Comparison of ENCODE assay signal across 12 cellular contexts in the genomic region with DNA sequence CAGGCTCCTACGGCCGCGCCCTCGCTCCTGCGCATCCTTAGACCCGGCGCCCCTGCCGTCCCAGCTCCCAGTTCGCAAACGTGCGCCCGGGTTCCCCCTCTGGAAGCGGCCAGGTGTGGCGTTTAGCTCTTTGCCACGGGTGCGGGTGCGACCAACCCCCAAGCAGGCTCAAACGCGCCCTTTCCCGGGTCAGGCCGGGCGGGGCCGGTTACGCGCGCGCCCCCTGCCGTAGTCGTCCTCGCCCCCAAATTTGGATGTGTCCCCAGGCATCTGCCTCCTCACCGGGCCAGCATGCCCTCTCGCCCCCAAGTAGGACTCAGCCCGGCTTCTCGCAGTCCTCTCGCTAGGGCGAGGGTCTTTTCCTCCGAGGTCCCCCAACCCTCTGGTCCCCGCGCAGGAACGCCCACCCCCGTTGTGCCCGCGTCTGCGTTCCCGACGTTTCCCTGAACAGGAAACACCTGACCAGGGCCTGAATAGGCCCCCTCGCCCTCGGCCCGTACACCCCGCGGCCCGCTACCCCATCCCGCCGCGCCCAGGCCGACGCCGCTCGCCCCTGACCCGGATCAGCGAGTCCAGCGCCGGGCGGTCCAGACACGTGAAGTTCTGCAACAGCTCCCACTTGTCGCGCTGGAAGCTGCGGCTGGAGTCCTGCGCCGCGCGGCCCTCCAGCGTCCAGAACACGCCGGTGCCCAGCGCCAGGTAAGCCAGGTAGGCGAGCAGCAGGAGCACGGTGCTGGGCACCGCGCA. TPM values are rescaled to one million over a fixed set of nuclear protein-coding genes. Genes with fewer than 3 reads are reported as not detected.
A peak's percentile ranks its signal among the peaks of the same experiment; 100 is the strongest.
DNase-seq lines count a peak whose midpoint lies in the region; ATAC-seq and TF ChIP-seq lines count a peak whose summit lies in the region.
"Had no signal": no experiment of that assay in that cellular context is flagged by ENCODE, and none has a peak within 500 bp of the region (broad histone marks: within the 10 kb centered on the region; RNA-seq: fewer than 3 reads in every experiment).

No MANE protein-coding gene starts in this region.

- H3K4me1 Mint-ChIP-seq in H9 (peaks cover 4 to 9% of the 10 kb centered on the region in 2 experiments), T-helper 17 cell (peaks cover 6% of the 10 kb centered on the region)

- H3K18ac ChIP-seq in H9 (ENCODE audit: insufficient read length, low read depth, low read length) = peak overlapping the region; percentile 46

- intact Hi-C loops in sciatic nerve (cut with DNase I) = no loop called here

- H3K9ac ChIP-seq in H9 (ENCODE audit: extremely low read depth, insufficient read length, low read length) = no peak overlapping the region

- peaks cover 10% of the 10 kb centered on the region for H3K23me2 ChIP-seq in H9 (ENCODE audit: insufficient read length, low read depth, low read length, poor library complexity, severe bottlenecking)

- H3K9me2 ChIP-seq in hepatocyte (replicated peaks; ENCODE audit: insufficient read depth) = no peaks in the 10 kb centered on the region

- peak overlapping the region; percentile 41 for H3K4me2 ChIP-seq in H9 (ENCODE audit: insufficient read depth, insufficient read length, low read length)
- peak overlapping the region; percentile 81 for H3K4me2 ChIP-seq in hepatocyte

- no peak overlapping the region for H2BK20ac ChIP-seq in H9 (ENCODE audit: low read depth, low read length, poor library complexity, severe bottlenecking)

- no peaks in the 10 kb centered on the region for H3K36me3 ChIP-seq in hepatocyte (replicated peaks; ENCODE audit: insufficient read depth, low read depth)

- WGBS in H9 (ENCODE audit: extremely low coverage, insufficient read length, low lambda C conversion rate) = no CpG with 5 or more reads among the region's 80 CpGs
- under 1% methylated on average over 44 of the region's 80 CpGs for WGBS in hepatocyte (ENCODE audit: low lambda C conversion rate, missing lambda C conversion rate)

- H3K27me3 Mint-ChIP-seq in H9 (ENCODE audit: low read depth) (peaks cover 88% of the 10 kb centered on the region), T-helper 17 cell (peaks cover 51% of the 10 kb centered on the region)

- no peak overlapping the region for H3K4ac ChIP-seq in H9 (ENCODE audit: low read depth, low read length)

- no peak overlapping the region for H4K5ac ChIP-seq in H9 (ENCODE audit: insufficient read length, low read depth, low read length)

- H2AFZ ChIP-seq in H9 (ENCODE audit: low read length) = no peak overlapping the region
- H2AFZ ChIP-seq in hepatocyte = no peak overlapping the region

- DNase-seq in H9 (peak; percentile 49), T-helper 17 cell (no peak), hepatocyte (ENCODE audit: low spot score) (peak; percentile 31), sciatic nerve (ENCODE audit: low spot score) (no peak), NCI-H524 treated with DMSO at 0.1 percent for 48 hours (lab: John Stamatoyannopoulos, UW) (no peak), LoVo (ENCODE audit: low spot score) (no peak), HCEC 1CT (no peak)
- DNase-seq: hippocampal formation, NCI-H1048 had no signal

- H3T11ph ChIP-seq in H9 (ENCODE audit: low read length) = no peak overlapping the region

- peak; percentile 31; the same call in 1 of the 3 replicates for TF ChIP-seq CTCF in H9 (conservative IDR thresholded peaks at IDR 0.05)
- TF ChIP-seq CTCF in hepatocyte (IDR thresholded peaks at IDR 0.05; ENCODE audit: poor library complexity) = no peak

- H2AK5ac ChIP-seq in H9 (ENCODE audit: insufficient read length, low read length) = no peak overlapping the region

- H3K27me3 ChIP-seq in H9 (ENCODE audit: insufficient read depth, low read length) (peaks cover 32% of the 10 kb centered on the region), hepatocyte (peaks cover 68% of the 10 kb centered on the region)

- no peaks in the 10 kb centered on the region for H3K79me1 ChIP-seq in H9 (ENCODE audit: insufficient read depth, low read depth, low read length, poor library complexity, severe bottlenecking)

- no peak overlapping the region for H2BK12ac ChIP-seq in H9 (ENCODE audit: insufficient read length, low read depth, low read length)

- H3K36me3 Mint-ChIP-seq in H9 (ENCODE audit: insufficient read depth in 1 of 3, low read depth in 3 of 3) (no peaks in the 10 kb centered on the region; a peak in 1 of 7 replicates), T-helper 17 cell (ENCODE audit: low read depth) (peaks cover 9% of the 10 kb centered on the region)

- H2BK5ac ChIP-seq in H9 (ENCODE audit: insufficient read length, low read length) = no peak overlapping the region

- H3K4me3 ChIP-seq in hepatocyte = no peak overlapping the region

- H3K14ac ChIP-seq in H9 (ENCODE audit: insufficient read depth, low read length) = peak overlapping the region; percentile 78

- ATAC-seq in T-helper 17 cell (no peak), sciatic nerve (peak; percentile 33), GM21786 (IDR thresholded peaks at IDR 0.05; ENCODE audit: unreplicated experiment) (no peak)

- H3K27ac Mint-ChIP-seq in H9 (no peak overlapping the region), T-helper 17 cell (no peak overlapping the region)

- H3K9me3 Mint-ChIP-seq in H9 = no peaks in the 10 kb centered on the region; a peak in 2 of 5 replicates

- no peaks in the 10 kb centered on the region for H3K9me3 ChIP-seq in H9 (ENCODE audit: control insufficient read depth, low read depth, low read length)
- no peaks in the 10 kb centered on the region for H3K9me3 ChIP-seq in T-helper 17 cell (ENCODE audit: control insufficient read depth, low read length, poor library complexity, severe bottlenecking)
- no peaks in the 10 kb centered on the region for H3K9me3 ChIP-seq in hepatocyte (ENCODE audit: low read depth)

- H3K4me1 ChIP-seq in H9 (ENCODE audit: insufficient read depth, low read length) (no peaks in the 10 kb centered on the region), hepatocyte (ENCODE audit: insufficient read depth) (peaks cover 8% of the 10 kb centered on the region)

- no peak overlapping the region for H2BK15ac ChIP-seq in H9 (ENCODE audit: low read depth, low read length)

- no peak overlapping the region for H4K8ac ChIP-seq in H9 (replicated peaks; ENCODE audit: insufficient read length, low read depth, low read length)

- peak overlapping the region; percentile 66 to 81 for H3K4me3 Mint-ChIP-seq in H9
- peak overlapping the region; percentile 62 for H3K4me3 Mint-ChIP-seq in T-helper 17 cell

- no peak overlapping the region for H3K23ac ChIP-seq in H9 (ENCODE audit: insufficient read length, low read depth, low read length)

- no peak overlapping the region for H3K27ac ChIP-seq in H9 (ENCODE audit: insufficient read length, low read depth, low read length)
- no peak overlapping the region for H3K27ac ChIP-seq in hepatocyte

- H4K20me1 ChIP-seq in H9 (ENCODE audit: control insufficient read depth, insufficient read depth, insufficient read length) (no peaks in the 10 kb centered on the region), hepatocyte (ENCODE audit: insufficient read depth, poor library complexity, severe bottlenecking) (no peaks in the 10 kb centered on the region)

- no peaks in the 10 kb centered on the region for H3K79me2 ChIP-seq in H9 (ENCODE audit: insufficient read depth, low read length)
- no peaks in the 10 kb centered on the region for H3K79me2 ChIP-seq in hepatocyte

- H2BK120ac ChIP-seq in H9 (ENCODE audit: low read depth, low read length, poor library complexity, severe bottlenecking) = no peak overlapping the region

- no peak overlapping the region for H4K91ac ChIP-seq in H9 (ENCODE audit: insufficient read length, low read depth, low read length)

- H3K56ac ChIP-seq in H9 (ENCODE audit: insufficient read length, low read depth, low read length) = no peak overlapping the region

RNA-seq across cellular contexts. Expression of a gene that starts 0.5 kb away (rescaled TPM):
- total RNA-seq in H9 (2021) (1.2 and 1.3 TPM in 2 replicates), T-helper 17 cell (under 1 TPM in 1 of 2 donors, not detected in 1; 0.26 TPM), hepatocyte (not detected in 2 replicates), sciatic nerve (2.6 TPM)
- polyA plus RNA-seq in hepatocyte = not detected in 2 replicates
- total RNA-seq: chondrocyte, renal cortical epithelial cell had no signal

RNA-seq across cellular contexts. Expression of a gene that starts 8.8 kb away (rescaled TPM):
- not detected in 2 replicates for total RNA-seq in H9 (2021)
- total RNA-seq in T-helper 17 cell = not detected
- total RNA-seq in hepatocyte = not detected in 2 replicates
- polyA plus RNA-seq in hepatocyte = 0.12 TPM in 1 of 2 replicates, not detected in the other
- not detected for total RNA-seq in sciatic nerve
- total RNA-seq: chondrocyte, renal cortical epithelial cell had no signal

Comparison
In these comparisons a context has a peak if more than half of its experiments do, and no peak if none do; other contexts are left out.
1. DNase-seq: peak in H9 (single experiment) and hepatocyte (single experiment); none in T-helper 17 cell (0 of 3), sciatic nerve (single experiment), NCI-H524 treated with DMSO at 0.1 percent for 48 hours (single experiment), LoVo (single experiment) and HCEC 1CT (single experiment).